1 cellular context compared by ENCODE assay signal in the genomic region with DNA sequence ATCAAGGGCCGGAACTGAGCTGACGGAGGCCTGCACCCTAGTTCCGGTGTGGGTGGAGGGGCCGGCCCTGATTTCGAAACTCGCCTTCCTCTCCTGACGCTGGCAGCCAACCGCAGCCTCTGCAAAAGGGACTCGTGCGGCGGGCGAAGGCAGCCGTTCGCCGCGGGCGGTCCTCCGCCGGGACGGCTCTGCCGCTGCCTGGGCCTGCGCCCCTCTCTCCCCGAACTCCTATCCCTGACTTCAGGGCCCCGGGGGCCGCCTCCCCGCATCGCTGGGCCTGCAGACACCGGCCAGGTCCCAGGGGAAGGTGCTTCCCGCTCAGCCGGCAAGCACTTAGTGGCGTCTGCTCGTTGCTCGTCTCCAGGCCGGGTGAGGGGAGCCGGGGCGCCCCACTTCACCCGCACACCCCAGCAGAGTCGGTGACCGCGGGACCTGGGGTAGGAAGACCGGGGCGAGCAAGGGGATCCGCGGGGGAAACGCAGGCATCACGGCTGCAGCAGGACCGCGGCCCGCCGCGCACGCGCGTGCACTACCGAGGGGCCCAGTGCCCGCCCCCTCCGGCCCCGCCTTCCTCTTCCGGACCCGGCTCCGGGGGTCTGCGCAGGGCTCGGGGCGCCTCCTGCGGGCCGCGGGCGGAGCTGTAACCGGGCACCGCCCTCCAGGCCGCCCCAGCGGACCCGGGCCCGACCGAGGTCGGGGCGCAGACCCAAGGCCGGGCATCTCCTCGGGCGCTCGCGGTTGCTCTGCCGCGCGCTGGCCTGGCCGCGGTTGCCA.
TF ChIP-seq lines count a peak whose summit lies in the region.

No MANE protein-coding gene starts in this region.

TF ChIP-seq in HEK293, 187 proteins besides CTCF, POLR2A, EP300 and RAD21 (continued from another document and continues in another):
- TF ChIP-seq ZNF558 (tag by site-specific recombination; IDR thresholded peaks at IDR 0.05) (no peak), KLF16 (tag by site-specific recombination; IDR thresholded peaks at IDR 0.05) (no peak; the same call in none of the 2 replicates), ZBTB48 (tag by site-specific recombination; IDR thresholded peaks at IDR 0.05) (peak; percentile 45; the same call in 1 of the 2 replicates), ZNF133 (tag by site-specific recombination; IDR thresholded peaks at IDR 0.05) (no peak), ZNF791 (tag by site-specific recombination; IDR thresholded peaks at IDR 0.05) (no peak), ZNF146 (tag by site-specific recombination; IDR thresholded peaks at IDR 0.05) (no peak), ZNF16 (tag by site-specific recombination; IDR thresholded peaks at IDR 0.05; ENCODE audit: low read depth) (no peak), ZNF214 (tag by site-specific recombination; IDR thresholded peaks at IDR 0.05; ENCODE audit: borderline replicate concordance) (no peak), ZNF211 (tag by site-specific recombination; IDR thresholded peaks at IDR 0.05; ENCODE audit: low read depth) (no peak), ZNF366 (tag by site-specific recombination; conservative IDR thresholded peaks at IDR 0.05) (no peak), ZNF76 (tag by site-specific recombination; IDR thresholded peaks at IDR 0.05; ENCODE audit: borderline replicate concordance, low read depth) (peak; percentile 26; the same call in 1 of the 2 replicates), YY2 (tag by site-specific recombination; IDR thresholded peaks at IDR 0.05) (no peak), ZNF174 (tag by site-specific recombination; IDR thresholded peaks at IDR 0.05) (no peak), ZNF514 (tag by site-specific recombination; IDR thresholded peaks at IDR 0.05) (no peak), ZNF548 (tag by site-specific recombination; IDR thresholded peaks at IDR 0.05) (no peak), ZNF610 (tag by site-specific recombination; IDR thresholded peaks at IDR 0.05; ENCODE audit: borderline replicate concordance) (0 out of 2 replicates have a peak, but pooled peaks have one; percentile 38), ZNF350 (tag by site-specific recombination; IDR thresholded peaks at IDR 0.05) (no peak), PRDM1 (tag by site-specific recombination; IDR thresholded peaks at IDR 0.05) (no peak), ZNF654 (tag by site-specific recombination; IDR thresholded peaks at IDR 0.05; ENCODE audit: low read depth) (no peak), ZBTB17 (tag by site-specific recombination; IDR thresholded peaks at IDR 0.05) (peak; percentile 73), ZNF776 (tag by site-specific recombination; IDR thresholded peaks at IDR 0.05; ENCODE audit: borderline replicate concordance) (no peak), ZNF707 (tag by site-specific recombination; IDR thresholded peaks at IDR 0.05) (no peak), ZNF585B (tag by site-specific recombination; IDR thresholded peaks at IDR 0.05) (no peak), ZEB2 (tag by site-specific recombination; IDR thresholded peaks at IDR 0.05) (peak; percentile 93), ZNF391 (tag by site-specific recombination; IDR thresholded peaks at IDR 0.05; ENCODE audit: borderline replicate concordance, low read depth) (no peak; the same call in 1 of the 2 replicates), ZSCAN16 (tag by site-specific recombination; IDR thresholded peaks at IDR 0.05) (no peak), TCF7L2 (IDR thresholded peaks at IDR 0.05; ENCODE audit: borderline replicate concordance, low read depth, low read length) (no peak), TRIM28 (IDR thresholded peaks at IDR 0.05; ENCODE audit: borderline replicate concordance, low read length) (no peak), ZNF792 (tag by site-specific recombination; IDR thresholded peaks at IDR 0.05) (no peak), ZNF629 (tag by site-specific recombination; IDR thresholded peaks at IDR 0.05) (peak; percentile 56), ZNF394 (tag by site-specific recombination; IDR thresholded peaks at IDR 0.05; ENCODE audit: borderline replicate concordance) (peak; percentile 47; the same call in 1 of the 2 replicates), SP7 (tag by site-specific recombination; IDR thresholded peaks at IDR 0.05) (peak; percentile 75), ZNF184 (tag by site-specific recombination; IDR thresholded peaks at IDR 0.05) (no peak), ZNF404 (tag by site-specific recombination; IDR thresholded peaks at IDR 0.05) (no peak), ZNF416 (tag by site-specific recombination; IDR thresholded peaks at IDR 0.05) (no peak), ZNF132 (tag by site-specific recombination; IDR thresholded peaks at IDR 0.05; ENCODE audit: borderline replicate concordance) (no peak), ZNF341 (tag by site-specific recombination; IDR thresholded peaks at IDR 0.05; ENCODE audit: low read depth) (peak; percentile 74), SCRT2 (tag by site-specific recombination; IDR thresholded peaks at IDR 0.05) (no peak), ZNF830 (tag by site-specific recombination; IDR thresholded peaks at IDR 0.05; ENCODE audit: low read depth) (no peak), ZNF777 (tag by site-specific recombination; IDR thresholded peaks at IDR 0.05; ENCODE audit: borderline replicate concordance) (no peak), KLF1 (tag by site-specific recombination; IDR thresholded peaks at IDR 0.05) (peak; percentile 26; the same call in 1 of the 2 replicates), ZNF560 (tag by site-specific recombination; IDR thresholded peaks at IDR 0.05; ENCODE audit: borderline replicate concordance) (no peak)
- TF ChIP-seq, protein P1, sequence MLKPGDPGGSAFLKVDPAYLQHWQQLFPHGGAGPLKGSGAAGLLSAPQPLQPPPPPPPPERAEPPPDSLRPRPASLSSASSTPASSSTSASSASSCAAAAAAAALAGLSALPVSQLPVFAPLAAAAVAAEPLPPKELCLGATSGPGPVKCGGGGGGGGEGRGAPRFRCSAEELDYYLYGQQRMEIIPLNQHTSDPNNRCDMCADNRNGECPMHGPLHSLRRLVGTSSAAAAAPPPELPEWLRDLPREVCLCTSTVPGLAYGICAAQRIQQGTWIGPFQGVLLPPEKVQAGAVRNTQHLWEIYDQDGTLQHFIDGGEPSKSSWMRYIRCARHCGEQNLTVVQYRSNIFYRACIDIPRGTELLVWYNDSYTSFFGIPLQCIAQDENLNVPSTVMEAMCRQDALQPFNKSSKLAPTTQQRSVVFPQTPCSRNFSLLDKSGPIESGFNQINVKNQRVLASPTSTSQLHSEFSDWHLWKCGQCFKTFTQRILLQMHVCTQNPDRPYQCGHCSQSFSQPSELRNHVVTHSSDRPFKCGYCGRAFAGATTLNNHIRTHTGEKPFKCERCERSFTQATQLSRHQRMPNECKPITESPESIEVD (tag by site-specific recombination; IDR thresholded peaks at IDR 0.05), result no peak
- TF ChIP-seq, protein P2, sequence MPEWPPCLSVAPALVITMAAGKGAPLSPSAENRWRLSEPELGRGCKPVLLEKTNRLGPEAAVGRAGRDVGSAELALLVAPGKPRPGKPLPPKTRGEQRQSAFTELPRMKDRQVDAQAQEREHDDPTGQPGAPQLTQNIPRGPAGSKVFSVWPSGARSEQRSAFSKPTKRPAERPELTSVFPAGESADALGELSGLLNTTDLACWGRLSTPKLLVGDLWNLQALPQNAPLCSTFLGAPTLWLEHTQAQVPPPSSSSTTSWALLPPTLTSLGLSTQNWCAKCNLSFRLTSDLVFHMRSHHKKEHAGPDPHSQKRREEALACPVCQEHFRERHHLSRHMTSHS (tag by site-specific recombination; IDR thresholded peaks at IDR 0.05), result no peak
- TF ChIP-seq, protein P3, sequence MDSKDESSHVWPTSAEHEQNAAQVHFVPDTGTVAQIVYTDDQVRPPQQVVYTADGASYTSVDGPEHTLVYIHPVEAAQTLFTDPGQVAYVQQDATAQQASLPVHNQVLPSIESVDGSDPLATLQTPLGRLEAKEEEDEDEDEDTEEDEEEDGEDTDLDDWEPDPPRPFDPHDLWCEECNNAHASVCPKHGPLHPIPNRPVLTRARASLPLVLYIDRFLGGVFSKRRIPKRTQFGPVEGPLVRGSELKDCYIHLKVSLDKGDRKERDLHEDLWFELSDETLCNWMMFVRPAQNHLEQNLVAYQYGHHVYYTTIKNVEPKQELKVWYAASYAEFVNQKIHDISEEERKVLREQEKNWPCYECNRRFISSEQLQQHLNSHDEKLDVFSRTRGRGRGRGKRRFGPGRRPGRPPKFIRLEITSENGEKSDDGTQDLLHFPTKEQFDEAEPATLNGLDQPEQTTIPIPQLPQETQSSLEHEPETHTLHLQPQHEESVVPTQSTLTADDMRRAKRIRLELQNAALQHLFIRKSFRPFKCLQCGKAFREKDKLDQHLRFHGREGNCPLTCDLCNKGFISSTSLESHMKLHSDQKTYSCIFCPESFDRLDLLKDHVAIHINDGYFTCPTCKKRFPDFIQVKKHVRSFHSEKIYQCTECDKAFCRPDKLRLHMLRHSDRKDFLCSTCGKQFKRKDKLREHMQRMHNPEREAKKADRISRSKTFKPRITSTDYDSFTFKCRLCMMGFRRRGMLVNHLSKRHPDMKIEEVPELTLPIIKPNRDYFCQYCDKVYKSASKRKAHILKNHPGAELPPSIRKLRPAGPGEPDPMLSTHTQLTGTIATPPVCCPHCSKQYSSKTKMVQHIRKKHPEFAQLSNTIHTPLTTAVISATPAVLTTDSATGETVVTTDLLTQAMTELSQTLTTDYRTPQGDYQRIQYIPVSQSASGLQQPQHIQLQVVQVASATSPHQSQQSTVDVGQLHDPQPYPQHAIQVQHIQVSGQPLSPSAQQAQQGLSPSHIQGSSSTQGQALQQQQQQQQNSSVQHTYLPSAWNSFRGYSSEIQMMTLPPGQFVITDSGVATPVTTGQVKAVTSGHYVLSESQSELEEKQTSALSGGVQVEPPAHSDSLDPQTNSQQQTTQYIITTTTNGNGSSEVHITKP (tag by site-specific recombination; IDR thresholded peaks at IDR 0.05), result no peak
- TF ChIP-seq, protein P4, sequence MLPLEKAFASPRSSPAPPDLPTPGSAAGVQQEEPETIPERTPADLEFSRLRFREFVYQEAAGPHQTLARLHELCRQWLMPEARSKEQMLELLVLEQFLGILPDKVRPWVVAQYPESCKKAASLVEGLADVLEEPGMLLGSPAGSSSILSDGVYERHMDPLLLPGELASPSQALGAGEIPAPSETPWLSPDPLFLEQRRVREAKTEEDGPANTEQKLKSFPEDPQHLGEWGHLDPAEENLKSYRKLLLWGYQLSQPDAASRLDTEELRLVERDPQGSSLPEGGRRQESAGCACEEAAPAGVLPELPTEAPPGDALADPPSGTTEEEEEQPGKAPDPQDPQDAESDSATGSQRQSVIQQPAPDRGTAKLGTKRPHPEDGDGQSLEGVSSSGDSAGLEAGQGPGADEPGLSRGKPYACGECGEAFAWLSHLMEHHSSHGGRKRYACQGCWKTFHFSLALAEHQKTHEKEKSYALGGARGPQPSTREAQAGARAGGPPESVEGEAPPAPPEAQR (tag by site-specific recombination; IDR thresholded peaks at IDR 0.05), result no peak
- TF ChIP-seq, protein P5, sequence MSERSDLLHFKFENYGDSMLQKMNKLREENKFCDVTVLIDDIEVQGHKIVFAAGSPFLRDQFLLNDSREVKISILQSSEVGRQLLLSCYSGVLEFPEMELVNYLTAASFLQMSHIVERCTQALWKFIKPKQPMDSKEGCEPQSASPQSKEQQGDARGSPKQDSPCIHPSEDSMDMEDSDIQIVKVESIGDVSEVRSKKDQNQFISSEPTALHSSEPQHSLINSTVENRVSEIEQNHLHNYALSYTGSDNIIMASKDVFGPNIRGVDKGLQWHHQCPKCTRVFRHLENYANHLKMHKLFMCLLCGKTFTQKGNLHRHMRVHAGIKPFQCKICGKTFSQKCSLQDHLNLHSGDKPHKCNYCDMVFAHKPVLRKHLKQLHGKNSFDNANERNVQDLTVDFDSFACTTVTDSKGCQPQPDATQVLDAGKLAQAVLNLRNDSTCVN (tag by site-specific recombination; optimal IDR thresholded peaks at IDR 0.05), result peak; percentile 91
- TF ChIP-seq, protein P6, sequence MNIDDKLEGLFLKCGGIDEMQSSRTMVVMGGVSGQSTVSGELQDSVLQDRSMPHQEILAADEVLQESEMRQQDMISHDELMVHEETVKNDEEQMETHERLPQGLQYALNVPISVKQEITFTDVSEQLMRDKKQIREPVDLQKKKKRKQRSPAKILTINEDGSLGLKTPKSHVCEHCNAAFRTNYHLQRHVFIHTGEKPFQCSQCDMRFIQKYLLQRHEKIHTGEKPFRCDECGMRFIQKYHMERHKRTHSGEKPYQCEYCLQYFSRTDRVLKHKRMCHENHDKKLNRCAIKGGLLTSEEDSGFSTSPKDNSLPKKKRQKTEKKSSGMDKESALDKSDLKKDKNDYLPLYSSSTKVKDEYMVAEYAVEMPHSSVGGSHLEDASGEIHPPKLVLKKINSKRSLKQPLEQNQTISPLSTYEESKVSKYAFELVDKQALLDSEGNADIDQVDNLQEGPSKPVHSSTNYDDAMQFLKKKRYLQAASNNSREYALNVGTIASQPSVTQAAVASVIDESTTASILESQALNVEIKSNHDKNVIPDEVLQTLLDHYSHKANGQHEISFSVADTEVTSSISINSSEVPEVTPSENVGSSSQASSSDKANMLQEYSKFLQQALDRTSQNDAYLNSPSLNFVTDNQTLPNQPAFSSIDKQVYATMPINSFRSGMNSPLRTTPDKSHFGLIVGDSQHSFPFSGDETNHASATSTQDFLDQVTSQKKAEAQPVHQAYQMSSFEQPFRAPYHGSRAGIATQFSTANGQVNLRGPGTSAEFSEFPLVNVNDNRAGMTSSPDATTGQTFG (tag by site-specific recombination; IDR thresholded peaks at IDR 0.05; ENCODE audit: borderline replicate concordance), result no peak
- TF ChIP-seq, protein P7, sequence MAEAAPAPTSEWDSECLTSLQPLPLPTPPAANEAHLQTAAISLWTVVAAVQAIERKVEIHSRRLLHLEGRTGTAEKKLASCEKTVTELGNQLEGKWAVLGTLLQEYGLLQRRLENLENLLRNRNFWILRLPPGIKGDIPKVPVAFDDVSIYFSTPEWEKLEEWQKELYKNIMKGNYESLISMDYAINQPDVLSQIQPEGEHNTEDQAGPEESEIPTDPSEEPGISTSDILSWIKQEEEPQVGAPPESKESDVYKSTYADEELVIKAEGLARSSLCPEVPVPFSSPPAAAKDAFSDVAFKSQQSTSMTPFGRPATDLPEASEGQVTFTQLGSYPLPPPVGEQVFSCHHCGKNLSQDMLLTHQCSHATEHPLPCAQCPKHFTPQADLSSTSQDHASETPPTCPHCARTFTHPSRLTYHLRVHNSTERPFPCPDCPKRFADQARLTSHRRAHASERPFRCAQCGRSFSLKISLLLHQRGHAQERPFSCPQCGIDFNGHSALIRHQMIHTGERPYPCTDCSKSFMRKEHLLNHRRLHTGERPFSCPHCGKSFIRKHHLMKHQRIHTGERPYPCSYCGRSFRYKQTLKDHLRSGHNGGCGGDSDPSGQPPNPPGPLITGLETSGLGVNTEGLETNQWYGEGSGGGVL (tag by site-specific recombination; IDR thresholded peaks at IDR 0.05), result no peak
- TF ChIP-seq, protein P8, sequence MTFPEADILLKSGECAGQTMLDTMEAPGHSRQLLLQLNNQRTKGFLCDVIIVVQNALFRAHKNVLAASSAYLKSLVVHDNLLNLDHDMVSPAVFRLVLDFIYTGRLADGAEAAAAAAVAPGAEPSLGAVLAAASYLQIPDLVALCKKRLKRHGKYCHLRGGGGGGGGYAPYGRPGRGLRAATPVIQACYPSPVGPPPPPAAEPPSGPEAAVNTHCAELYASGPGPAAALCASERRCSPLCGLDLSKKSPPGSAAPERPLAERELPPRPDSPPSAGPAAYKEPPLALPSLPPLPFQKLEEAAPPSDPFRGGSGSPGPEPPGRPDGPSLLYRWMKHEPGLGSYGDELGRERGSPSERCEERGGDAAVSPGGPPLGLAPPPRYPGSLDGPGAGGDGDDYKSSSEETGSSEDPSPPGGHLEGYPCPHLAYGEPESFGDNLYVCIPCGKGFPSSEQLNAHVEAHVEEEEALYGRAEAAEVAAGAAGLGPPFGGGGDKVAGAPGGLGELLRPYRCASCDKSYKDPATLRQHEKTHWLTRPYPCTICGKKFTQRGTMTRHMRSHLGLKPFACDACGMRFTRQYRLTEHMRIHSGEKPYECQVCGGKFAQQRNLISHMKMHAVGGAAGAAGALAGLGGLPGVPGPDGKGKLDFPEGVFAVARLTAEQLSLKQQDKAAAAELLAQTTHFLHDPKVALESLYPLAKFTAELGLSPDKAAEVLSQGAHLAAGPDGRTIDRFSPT (tag by site-specific recombination; IDR thresholded peaks at IDR 0.05), result peak; percentile 79
